1 cellular context compared by ENCODE assay signal in genomic region chr7:151628846-151629604, GRCh38.
TF ChIP-seq lines count a peak whose summit lies in the region.

No MANE protein-coding gene starts in this region.

TF ChIP-seq in GM23338, 12 proteins besides CTCF, POLR2A, EP300 and RAD21 (continued from another document):
- no peak for TF ChIP-seq ZNF462 (CRISPR knock-in tag; IDR thresholded peaks at IDR 0.05)
- TF ChIP-seq ZNF114 (CRISPR knock-in tag; IDR thresholded peaks at IDR 0.05), result no peak
- no peak for TF ChIP-seq JUNB (IDR thresholded peaks at IDR 0.05; ENCODE audit: unreplicated experiment)
- TF ChIP-seq EZH2 (IDR thresholded peaks at IDR 0.05; ENCODE audit: low read depth, unreplicated experiment), result no peak
- TF ChIP-seq ZNF331 (CRISPR knock-in tag; IDR thresholded peaks at IDR 0.05; ENCODE audit: low read depth), result no peak
- no peak for TF ChIP-seq STAT1 (IDR thresholded peaks at IDR 0.05; ENCODE audit: unreplicated experiment)
- no peak for TF ChIP-seq POLR2AphosphoS5 (IDR thresholded peaks at IDR 0.05; ENCODE audit: low read depth)
- no peak for TF ChIP-seq NANOG (IDR thresholded peaks at IDR 0.05; ENCODE audit: borderline replicate concordance)
